8 cellular contexts compared by ENCODE assay signal in the genomic region with DNA sequence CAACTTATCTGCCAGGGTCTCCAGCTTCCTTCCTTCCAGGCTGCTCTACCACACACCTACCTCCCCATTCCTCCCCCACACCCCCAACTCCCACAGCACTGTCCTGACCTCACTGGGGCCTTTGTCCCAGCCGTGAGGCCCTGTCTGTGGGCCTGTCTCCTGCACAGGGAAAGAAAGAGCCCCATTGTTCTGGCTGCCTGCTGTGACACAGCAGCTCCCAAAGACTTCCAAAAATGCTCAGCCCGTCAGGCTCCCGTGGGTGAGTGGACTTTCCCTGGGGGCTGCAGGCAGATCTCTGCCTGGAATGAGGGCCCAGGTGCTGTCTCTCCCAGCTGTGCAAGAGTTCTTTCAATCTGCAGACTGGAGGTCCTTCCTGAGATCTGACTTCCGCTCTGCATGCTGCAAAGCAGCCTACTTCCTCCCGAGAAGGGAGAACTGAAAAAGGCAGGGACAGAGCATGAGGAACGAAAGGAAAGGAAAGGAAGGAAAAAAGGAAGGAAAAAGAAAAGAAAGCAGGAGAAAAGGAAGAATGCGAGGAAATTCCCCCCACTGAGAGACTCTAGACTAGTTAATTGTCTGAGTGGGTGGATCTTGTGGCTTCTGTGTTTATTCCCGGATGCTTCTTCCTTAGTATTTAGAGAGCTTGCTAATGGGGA. TPM values are rescaled to one million over a fixed set of nuclear protein-coding genes. Genes with fewer than 3 reads are reported as not detected.
A peak's percentile ranks its signal among the peaks of the same experiment; 100 is the strongest.
DNase-seq lines count a peak whose midpoint lies in the region; ATAC-seq and TF ChIP-seq lines count a peak whose summit lies in the region.

No MANE protein-coding gene starts in this region.

- H3K36me3 ChIP-seq in GM06990 (ENCODE audit: control insufficient read depth, insufficient read depth, low read length) (no peaks in the 10 kb centered on the region), sigmoid colon (no peaks in the 10 kb centered on the region)

- TF ChIP-seq CTCF in GM06990 (IDR thresholded peaks at IDR 0.05; ENCODE audit: insufficient read depth, low read length, poor library complexity, severe bottlenecking) (no peak), fibroblast of pulmonary artery (IDR thresholded peaks at IDR 0.05; ENCODE audit: low read length, missing control alignments) (no peak), sigmoid colon (IDR thresholded peaks at IDR 0.05) (no peak)

- intact Hi-C loops in sigmoid colon (cut with DNase I): no loop called here

- no peak for TF ChIP-seq EP300 in sigmoid colon (IDR thresholded peaks at IDR 0.05)

- H3K27me3 ChIP-seq in GM06990 (replicated peaks; ENCODE audit: control insufficient read depth, insufficient read depth, low read length) (no peaks in the 10 kb centered on the region), sigmoid colon (no peaks in the 10 kb centered on the region)

- H3K4me3 ChIP-seq in GM06990 (replicated peaks; ENCODE audit: low read depth, low read length): no peak overlapping the region
- no peak overlapping the region for H3K4me3 ChIP-seq in fibroblast of pulmonary artery (replicated peaks; ENCODE audit: low read depth, low read length)
- no peak overlapping the region for H3K4me3 ChIP-seq in sigmoid colon

- no peak for TF ChIP-seq POLR2A in sigmoid colon (IDR thresholded peaks at IDR 0.05)

- peak overlapping the region; percentile 77 to 86 (median 80) for H3K27ac ChIP-seq in sigmoid colon

- WGBS in sigmoid colon, 2 donors: 47 to 65% methylated on average over 8 of the region's 8 CpGs

- no peaks in the 10 kb centered on the region for H3K9me3 ChIP-seq in sigmoid colon

- no peak for ATAC-seq in HG03108 (IDR thresholded peaks at IDR 0.05; ENCODE audit: unreplicated experiment)

- DNase-seq in GM06990 (ENCODE audit: extremely low read depth, insufficient read length): peak; percentile 52
- DNase-seq in fibroblast of pulmonary artery (ENCODE audit: low read depth): peak; percentile 38
- no peak for DNase-seq in sigmoid colon
- DNase-seq in cerebellum (ENCODE audit: low spot score): no peak
- DNase-seq in mesenteric fat pad (ENCODE audit: low spot score): no peak
- DNase-seq in mucosa of gallbladder (ENCODE audit: low spot score): no peak

- peaks cover 0 to 88% (median 83%) of the 10 kb centered on the region in 4 donors for H3K4me1 ChIP-seq in sigmoid colon

TF ChIP-seq in PFSK-1, 5 proteins besides CTCF, POLR2A, EP300 and RAD21:
- TF ChIP-seq SIN3A (IDR thresholded peaks at IDR 0.05; ENCODE audit: borderline replicate concordance, insufficient read depth, low read length) (no peak), TAF1 (IDR thresholded peaks at IDR 0.05; ENCODE audit: borderline replicate concordance, insufficient read depth, low read length) (0 out of 2 replicates have a peak, but pooled peaks have one; percentile 30), POLR2AphosphoS5 (IDR thresholded peaks at IDR 0.05; ENCODE audit: low read depth, low read length) (peak; percentile 17; the same call in 1 of the 2 replicates), FOXP2 (optimal IDR thresholded peaks at IDR 0.05; ENCODE audit: borderline replicate concordance, extremely low read depth, extremely low read length, insufficient read depth) (no peak)
- TF ChIP-seq, protein P1, sequence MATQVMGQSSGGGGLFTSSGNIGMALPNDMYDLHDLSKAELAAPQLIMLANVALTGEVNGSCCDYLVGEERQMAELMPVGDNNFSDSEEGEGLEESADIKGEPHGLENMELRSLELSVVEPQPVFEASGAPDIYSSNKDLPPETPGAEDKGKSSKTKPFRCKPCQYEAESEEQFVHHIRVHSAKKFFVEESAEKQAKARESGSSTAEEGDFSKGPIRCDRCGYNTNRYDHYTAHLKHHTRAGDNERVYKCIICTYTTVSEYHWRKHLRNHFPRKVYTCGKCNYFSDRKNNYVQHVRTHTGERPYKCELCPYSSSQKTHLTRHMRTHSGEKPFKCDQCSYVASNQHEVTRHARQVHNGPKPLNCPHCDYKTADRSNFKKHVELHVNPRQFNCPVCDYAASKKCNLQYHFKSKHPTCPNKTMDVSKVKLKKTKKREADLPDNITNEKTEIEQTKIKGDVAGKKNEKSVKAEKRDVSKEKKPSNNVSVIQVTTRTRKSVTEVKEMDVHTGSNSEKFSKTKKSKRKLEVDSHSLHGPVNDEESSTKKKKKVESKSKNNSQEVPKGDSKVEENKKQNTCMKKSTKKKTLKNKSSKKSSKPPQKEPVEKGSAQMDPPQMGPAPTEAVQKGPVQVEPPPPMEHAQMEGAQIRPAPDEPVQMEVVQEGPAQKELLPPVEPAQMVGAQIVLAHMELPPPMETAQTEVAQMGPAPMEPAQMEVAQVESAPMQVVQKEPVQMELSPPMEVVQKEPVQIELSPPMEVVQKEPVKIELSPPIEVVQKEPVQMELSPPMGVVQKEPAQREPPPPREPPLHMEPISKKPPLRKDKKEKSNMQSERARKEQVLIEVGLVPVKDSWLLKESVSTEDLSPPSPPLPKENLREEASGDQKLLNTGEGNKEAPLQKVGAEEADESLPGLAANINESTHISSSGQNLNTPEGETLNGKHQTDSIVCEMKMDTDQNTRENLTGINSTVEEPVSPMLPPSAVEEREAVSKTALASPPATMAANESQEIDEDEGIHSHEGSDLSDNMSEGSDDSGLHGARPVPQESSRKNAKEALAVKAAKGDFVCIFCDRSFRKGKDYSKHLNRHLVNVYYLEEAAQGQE (IDR thresholded peaks at IDR 0.05; ENCODE audit: insufficient read depth in 1 of 2, low read depth in 2 of 2, low read length in 2 of 2): peak in 1 of 2 experiments; percentile 49; a peak in 1 of 4 replicates

RNA-seq across cellular contexts. Expression of a gene that starts 15.1 kb away (rescaled TPM):
- 58.4 TPM for polyA plus RNA-seq in PFSK-1 (2012; ENCODE audit: insufficient read length, low read depth)
- total RNA-seq in sigmoid colon (10 to 100 TPM in 2 of 4 donors, 1 to 10 TPM in 2; 7.1 to 21.0 (median 10.4) TPM), cerebellum (45.5 TPM), mesenteric fat pad (49.5 TPM), mucosa of gallbladder (26.1 TPM)
- 1 to 10 TPM in 2 of 3 donors, under 1 TPM in 1; 0.60 to 6.9 (median 1.8) TPM for polyA plus RNA-seq in sigmoid colon

RNA-seq across cellular contexts. Expression of a gene that starts 20.1 kb away (rescaled TPM):
- polyA plus RNA-seq in PFSK-1 (2012; ENCODE audit: insufficient read length, low read depth): 1.8 TPM
- total RNA-seq in sigmoid colon (1 to 10 TPM in 3 of 4 donors, not detected in 1; 2.0 to 2.9 (median 2.3) TPM), cerebellum (106 TPM), mesenteric fat pad (0.16 TPM), mucosa of gallbladder (0.52 TPM)
- under 1 TPM in 1 of 3 donors, not detected in 2; 0.12 TPM for polyA plus RNA-seq in sigmoid colon

RNA-seq across cellular contexts. Expression of a gene that starts 42.8 kb away (rescaled TPM):
- polyA plus RNA-seq in PFSK-1 (2012; ENCODE audit: insufficient read length, low read depth): 0.64 TPM
- total RNA-seq in sigmoid colon (1 to 10 TPM in 1 of 4 donors, under 1 TPM in 1, not detected in 2; 0.71 to 1.2 TPM), cerebellum (1.3 TPM), mesenteric fat pad (0.35 TPM), mucosa of gallbladder (0.43 TPM)
- under 1 TPM in 1 of 3 donors, not detected in 2; 0.10 TPM for polyA plus RNA-seq in sigmoid colon

RNA-seq across cellular contexts. Expression of a gene that starts 43.3 kb away (rescaled TPM):
- 1.0 TPM for polyA plus RNA-seq in PFSK-1 (2012; ENCODE audit: insufficient read length, low read depth)
- 1 to 10 TPM; 3.1 to 7.8 (median 5.4) TPM for total RNA-seq in sigmoid colon
- polyA plus RNA-seq in sigmoid colon: 1 to 10 TPM in 1 of 3 donors, not detected in 2; 4.9 TPM
- total RNA-seq in cerebellum: 9.6 TPM
- total RNA-seq in mesenteric fat pad: 6.7 TPM
- 3.5 TPM for total RNA-seq in mucosa of gallbladder

Comparison
In these comparisons a context has a peak if more than half of its experiments do, and no peak if none do; other contexts are left out.
1. DNase-seq: peak in GM06990 (single experiment) and fibroblast of pulmonary artery (single experiment); none in sigmoid colon (single experiment), cerebellum (single experiment), mesenteric fat pad (single experiment) and mucosa of gallbladder (single experiment).
2. RNA of a gene that starts 20.1 kb away (total RNA-seq): 106 TPM in cerebellum (single experiment); 2.0 to 2.9 TPM in sigmoid colon, 0.52 TPM in mucosa of gallbladder (single experiment) and 0.16 TPM in mesenteric fat pad (single experiment); every median in the first group is over 10 times any median in the second.